Comparison of ENCODE assay signal across 19 cellular contexts in the genomic region with DNA sequence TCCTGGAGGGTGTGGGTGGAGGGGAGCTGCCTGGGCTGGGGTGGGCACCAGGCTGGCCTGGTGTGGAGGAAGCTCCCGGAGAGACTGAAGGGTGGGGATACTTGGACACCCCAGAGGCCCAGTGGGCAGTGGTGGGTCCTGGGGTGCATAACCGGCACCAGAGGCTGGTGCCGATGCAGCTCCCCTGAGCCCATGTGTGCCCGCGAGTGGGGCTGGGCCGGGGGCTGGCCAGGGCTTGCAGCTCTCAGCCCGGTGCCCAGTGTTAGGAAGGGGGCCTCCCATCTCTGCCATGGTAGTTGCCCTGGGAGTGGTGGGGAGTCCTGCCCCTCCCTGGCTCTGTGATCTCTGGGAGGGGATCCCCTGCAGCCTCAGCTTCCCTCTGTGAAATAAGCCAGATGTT. TPM values are rescaled to one million over a fixed set of nuclear protein-coding genes. Genes with fewer than 3 reads are reported as not detected.
DNase-seq lines count a peak whose midpoint lies in the region; ATAC-seq, FAIRE-seq and TF ChIP-seq lines count a peak whose summit lies in the region.
"Had no signal": no experiment of that assay in that cellular context is flagged by ENCODE, and none has a peak within 500 bp of the region (broad histone marks: within the 10 kb centered on the region; RNA-seq: fewer than 3 reads in every experiment).

No MANE protein-coding gene starts in this region.

- FAIRE-seq in K562 (lab: Jason Lieb, UNC) = no peak
- FAIRE-seq: GM12878, GM18507, H54 had no signal

- no peak overlapping the region for H2AFZ ChIP-seq in K562 (ENCODE audit: low read depth, low read length)
- H2AFZ ChIP-seq: GM23248 had no signal

- no TSS peak for BruUV-seq in K562 (replicated peaks; lab: Mats Ljungman, UMichigan)

- peaks cover 13% of the 10 kb centered on the region for H3K4me1 ChIP-seq in cardiac muscle cell (ENCODE audit: low read depth)
- H3K4me1 ChIP-seq in BLaER1 treated with 17β-estradiol and CSF1 and Interleukin-3, amounts not matched to agents 10 nM and 100 nM = peaks cover 24 to 72% (median 54%) of the 10 kb centered on the region in 10 experiments
- H3K4me1 ChIP-seq in K562 (replicated peaks in 1 of 2; ENCODE audit: control insufficient read depth in 2 of 2, insufficient read depth in 2 of 2, low read length in 2 of 2) = peaks cover 0 to 46% of the 10 kb centered on the region in 2 experiments; a peak in 3 of 5 replicates
- peaks cover 33 to 85% of the 10 kb centered on the region in 2 donors for H3K4me1 ChIP-seq in thoracic aorta (ENCODE audit: control insufficient read depth in 1 of 2, low read depth in 2 of 2)

- H3K27me3 ChIP-seq in cardiac muscle cell = no peaks in the 10 kb centered on the region
- H3K27me3 ChIP-seq in BLaER1 treated with 17β-estradiol and CSF1 and Interleukin-3, amounts not matched to agents 10 nM and 100 nM = peaks cover 0 to 28% (median 0%) of the 10 kb centered on the region in 11 experiments; a peak in 7 of 22 replicates
- no peaks in the 10 kb centered on the region for H3K27me3 ChIP-seq in K562 (ENCODE audit: control insufficient read depth in 2 of 2, insufficient read depth in 2 of 2, low read length in 2 of 2)
- no peaks in the 10 kb centered on the region for H3K27me3 ChIP-seq in thoracic aorta (replicated peaks; ENCODE audit: insufficient read depth)

- peak overlapping the region in 8 of 11 experiments; percentile 85 to 100 (median 94); a peak in 10 of 22 replicates for H3K4me2 ChIP-seq in BLaER1 treated with 17β-estradiol and CSF1 and Interleukin-3, amounts not matched to agents 10 nM and 100 nM
- H3K4me2 ChIP-seq in K562 (ENCODE audit: insufficient read depth, low read length) = no peak overlapping the region

- peaks cover 55 to 100% (median 100%) of the 10 kb centered on the region in 11 experiments for H4K20me1 ChIP-seq in BLaER1 treated with 17β-estradiol and CSF1 and Interleukin-3, amounts not matched to agents 10 nM and 100 nM
- H4K20me1 ChIP-seq in K562 (replicated peaks; ENCODE audit: control insufficient read depth, insufficient read depth, low read length) = peaks cover 33% of the 10 kb centered on the region; the same call in 1 of the 2 replicates

- H3K79me2 ChIP-seq in K562 (ENCODE audit: control insufficient read depth, insufficient read depth, low read length) = peaks cover 82% of the 10 kb centered on the region

- H3K36me3 ChIP-seq in cardiac muscle cell (peaks cover 4% of the 10 kb centered on the region), K562 (ENCODE audit: control insufficient read depth, insufficient read depth, low read length) (peaks cover 62% of the 10 kb centered on the region; the same call in 2 of the 3 replicates), thoracic aorta (peaks cover 29% of the 10 kb centered on the region)
- H3K36me3 ChIP-seq in BLaER1 treated with 17β-estradiol and CSF1 and Interleukin-3, amounts not matched to agents 10 nM and 100 nM = peaks cover 0 to 73% (median 0%) of the 10 kb centered on the region in 11 experiments; a peak in 8 of 22 replicates

- no peak overlapping the region for H3K4me3 ChIP-seq in cardiac muscle cell
- no peak overlapping the region for H3K4me3 ChIP-seq in BLaER1 treated with 17β-estradiol and CSF1 and Interleukin-3, amounts not matched to agents 10 nM and 100 nM
- H3K4me3 ChIP-seq in K562 = no peak overlapping the region
- no peak overlapping the region for H3K4me3 ChIP-seq in thoracic aorta
- H3K4me3 ChIP-seq: GM12878, GM23248 had no signal

- DNase-seq in cardiac muscle cell (ENCODE audit: low read depth in 1 of 2, low spot score in 1 of 2) (no peak), left ventricle myocardium superior (no peak), K562 (ENCODE audit: extremely low read depth in 1 of 4, low spot score in 3 of 4) (no peak), thoracic aorta (ENCODE audit: low spot score) (no peak), posterior cingulate gyrus (no peak), iPS-NIHi7 (ENCODE audit: extremely low spot score) (no peak)
- DNase-seq: 8988T; AML-193; C1 segment of cervical spinal cord; Calu3; CD4-positive, alpha-beta T cell; DMS79; GM23248 had no signal

- TF ChIP-seq RAD21 in K562 (CRISPR knock-in tag; conservative IDR thresholded peaks at IDR 0.05 in 1 of 2, IDR thresholded peaks at IDR 0.05 in 1 of 2) = no peak

- CTCF ChIA-PET in K562 (lab: Yijun Ruan, JAX; ENCODE audit: low intra/inter-chr PET ratio) = no interaction called here

- intact Hi-C loops in left ventricle myocardium superior (cut with micrococcal nuclease) = no loop called here
- intact Hi-C loops in K562 (cut with micrococcal nuclease) = no loop called here
- intact Hi-C loops in posterior cingulate gyrus (cut with DNase I) = no loop called here

- ATAC-seq in left ventricle myocardium superior (no peak), K562 (no peak), thoracic aorta (ENCODE audit: insufficient number of reproducible peaks, low FRiP score, low read depth) (no peak), HG02571 (IDR thresholded peaks at IDR 0.05; ENCODE audit: unreplicated experiment) (no peak)
- ATAC-seq: GM12878, HCT116 had no signal

- H3K27ac ChIP-seq in cardiac muscle cell (peak overlapping the region; percentile 59), K562 (ENCODE audit: extremely low read depth, low read depth, low read length) (no peak overlapping the region), thoracic aorta (peak overlapping the region; percentile 19 to 94)
- no peak overlapping the region for H3K27ac ChIP-seq in BLaER1 treated with 17β-estradiol and CSF1 and Interleukin-3, amounts not matched to agents 10 nM and 100 nM
- H3K27ac ChIP-seq: GM23248 had no signal

- WGBS in K562 (ENCODE audit: insufficient coverage, low coverage, missing lambda C conversion rate) = 94% methylated on average over 3 of the region's 7 CpGs

- H3K9me1 ChIP-seq in K562 (ENCODE audit: control insufficient read depth, insufficient read depth, low read length) = peaks cover 3% of the 10 kb centered on the region

- no peak for TF ChIP-seq POLR2A in K562 (conservative IDR thresholded peaks at IDR 0.05)

- POLR2A ChIA-PET in K562 (lab: Yijun Ruan, JAX) = interaction anchor here (0.7 kb wide), 2 partner anchors 17 to 26 kb away, joined by 3 read pairs; no protein-coding TSS in a partner anchor

- no peak for TF ChIP-seq EP300 in K562 (IDR thresholded peaks at IDR 0.05; ENCODE audit: low read length)

- in situ Hi-C loops in K562 (cut with MboI) = no loop called here

- no peak for TF ChIP-seq CTCF in cardiac muscle cell (IDR thresholded peaks at IDR 0.05; ENCODE audit: low read depth, low read length)
- no peak for TF ChIP-seq CTCF in K562 (IDR thresholded peaks at IDR 0.05 in 2 of 3, conservative IDR thresholded peaks at IDR 0.05 in 1 of 3; ENCODE audit: insufficient read depth in 2 of 3, low read depth in 1 of 3, low read length in 3 of 3)
- no peak for TF ChIP-seq CTCF in thoracic aorta (IDR thresholded peaks at IDR 0.05)

- H3K9ac ChIP-seq in BLaER1 treated with 17β-estradiol and CSF1 and Interleukin-3, amounts not matched to agents 10 nM and 100 nM = peak overlapping the region in 1 of 11 experiments; percentile 34; a peak in 1 of 22 replicates
- H3K9ac ChIP-seq in K562 (ENCODE audit: insufficient read depth in 1 of 2, low read depth in 2 of 2, low read length in 2 of 2) = no peak overlapping the region
- H3K9ac ChIP-seq: GM23248 had no signal

- H3K9me3 ChIP-seq in cardiac muscle cell (ENCODE audit: low read depth) (no peaks in the 10 kb centered on the region), K562 (replicated peaks; ENCODE audit: control insufficient read depth, insufficient read depth, low read depth, low read length) (no peaks in the 10 kb centered on the region), thoracic aorta (no peaks in the 10 kb centered on the region)
- H3K9me3 ChIP-seq in BLaER1 treated with 17β-estradiol and CSF1 and Interleukin-3, amounts not matched to agents 10 nM and 100 nM (replicated peaks in 1 of 11) = no peaks in the 10 kb centered on the region

TF ChIP-seq in K562, 482 proteins besides CTCF, POLR2A, EP300 and RAD21 (continues in another document):
- TF ChIP-seq ZNF140 (CRISPR knock-in tag; IDR thresholded peaks at IDR 0.05) (no peak), XRCC4 (IDR thresholded peaks at IDR 0.05; ENCODE audit: extremely low read depth, insufficient read depth, insufficient read length) (no peak), POLR2G (IDR thresholded peaks at IDR 0.05; ENCODE audit: low read depth, low read length) (peak; percentile 23; the same call in 1 of the 2 replicates), ELF4 (CRISPR knock-in tag; IDR thresholded peaks at IDR 0.05) (no peak), POLR2AphosphoS5 (IDR thresholded peaks at IDR 0.05; ENCODE audit: control insufficient read depth, insufficient read depth, low read depth, low read length) (no peak), ZSCAN29 (IDR thresholded peaks at IDR 0.05) (no peak), KAT2B (IDR thresholded peaks at IDR 0.05; ENCODE audit: low read depth, low read length) (no peak), ZNF431 (CRISPR knock-in tag; IDR thresholded peaks at IDR 0.05) (no peak), HNRNPLL (IDR thresholded peaks at IDR 0.05; ENCODE audit: low read depth, low read length, poor library complexity, severe bottlenecking) (no peak)

RNA-seq across cellular contexts. Expression of gene PLXNA1, which starts 9.3 kb away (rescaled TPM):
- total RNA-seq in cardiac muscle cell (55.6 and 71.0 TPM in 2 replicates), left ventricle myocardium superior (23.8 TPM), K562 (2014; rRNA removed) (25.7 and 29.7 TPM in 2 replicates), K562 (2014; rRNA removed; fragmentation: Illumina TruSeq; extraction: Trizol) (11.4 and 14.0 TPM in 2 replicates), K562 (2015; rRNA removed; fragmentation: Illumina TruSeq; extraction: Trizol) (14.4 and 15.6 TPM in 2 replicates), K562 (2021) (49.3 and 59.9 TPM in 2 replicates), thoracic aorta (100 to 1,000 TPM in 1 of 2 donors, 10 to 100 TPM in 1; 70.1 to 102 TPM)
- polyA plus RNA-seq in cardiac muscle cell (19.5 and 24.2 TPM in 2 replicates), K562 (2011; rRNA removed) (39.2 and 54.7 TPM in 2 replicates), K562 (2014; fragmentation: Illumina TruSeq; extraction: Trizol) (16.8 and 30.4 TPM in 2 replicates), K562 (2014; fragmentation: Nextera tagmentation; extraction: Ambion mirVana) (under 1 TPM; 0.23 to 0.35 TPM), K562 (2014; rRNA removed) (32.3 and 37.7 TPM in 2 replicates)
- 126 and 340 TPM in 2 replicates for total RNA-seq in K562 (2011; cell fraction: chromatin; rRNA removed; ENCODE audit: low replicate concordance)
- total RNA-seq in K562 (2011; cell fraction: nucleolus; rRNA removed) = 201 and 257 TPM in 2 replicates
- total RNA-seq in K562 (2011; cell fraction: nucleoplasm; rRNA removed) = 135 and 137 TPM in 2 replicates
- polyA plus RNA-seq in K562 (2011; cell fraction: cytosol; rRNA removed) = 30.3 and 79.8 TPM in 2 replicates
- 230 and 364 TPM in 2 replicates for polyA plus RNA-seq in K562 (2011; cell fraction: nucleus; rRNA removed)
- polyA plus RNA-seq in K562 (2012) = 30.0 and 54.1 TPM in 2 replicates
- polyA minus RNA-seq in K562 (2011; rRNA and poly(A)+ RNA removed) = 37.0 and 87.9 TPM in 2 replicates
- polyA minus RNA-seq in K562 (2011; cell fraction: cytosol; rRNA and poly(A)+ RNA removed) = 46.9 and 52.1 TPM in 2 replicates
- polyA minus RNA-seq in K562 (2011; cell fraction: nucleus; rRNA and poly(A)+ RNA removed) = 79.0 and 94.2 TPM in 2 replicates

Comparison
In these comparisons a context has a peak if more than half of its experiments do, and no peak if none do; other contexts are left out.
1. H3K27ac ChIP-seq: peak in cardiac muscle cell (single experiment) and thoracic aorta (2 of 2); none in BLaER1 treated with 17β-estradiol and CSF1 and Interleukin-3, amounts not matched to agents 10 nM and 100 nM (0 of 11) and K562 (single experiment).